8 cellular contexts compared by ENCODE assay signal in the genomic region with DNA sequence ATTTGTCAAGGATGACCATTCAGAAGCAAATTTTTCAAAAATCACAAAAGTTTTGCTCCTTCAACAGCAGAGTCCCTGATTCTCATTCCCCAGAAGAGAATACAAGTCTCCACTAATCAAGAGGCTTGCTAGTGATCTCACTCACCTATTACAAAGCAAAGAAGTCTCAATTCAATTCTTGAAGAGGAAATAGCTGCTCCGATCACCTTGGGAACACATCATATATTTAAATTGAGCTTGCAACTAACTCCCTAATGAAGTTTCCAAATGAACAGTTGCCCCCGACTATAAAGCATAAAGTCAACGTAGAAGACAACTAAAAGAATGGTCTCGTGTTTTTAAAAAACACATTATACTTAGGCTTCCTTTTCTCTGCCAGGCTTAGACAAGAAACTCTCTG. TPM values are rescaled to one million over a fixed set of nuclear protein-coding genes. Genes with fewer than 3 reads are reported as not detected.
A peak's percentile ranks its signal among the peaks of the same experiment; 100 is the strongest.
DNase-seq lines count a peak whose midpoint lies in the region; ATAC-seq and TF ChIP-seq lines count a peak whose summit lies in the region.

No MANE protein-coding gene starts in this region.

- no peak for TF ChIP-seq CTCF in GM23338 (conservative IDR thresholded peaks at IDR 0.05; ENCODE audit: low read depth in 2 of 2)
- TF ChIP-seq CTCF in glutamatergic neuron (IDR thresholded peaks at IDR 0.05; ENCODE audit: partially characterized antibody, unreplicated experiment): no peak
- TF ChIP-seq CTCF in psoas muscle (IDR thresholded peaks at IDR 0.05): no peak

- H3K36me3 Mint-ChIP-seq in GM23338 (ENCODE audit: low read depth): peaks cover 3% of the 10 kb centered on the region; the same call in 1 of the 3 replicates
- H3K36me3 Mint-ChIP-seq in T-helper 17 cell (ENCODE audit: low read depth): peaks cover 2% of the 10 kb centered on the region
- H3K36me3 Mint-ChIP-seq in glutamatergic neuron (ENCODE audit: unreplicated experiment): peaks cover 4% of the 10 kb centered on the region

- H3K27ac ChIP-seq in GM23338 (ENCODE audit: low read depth) (no peak overlapping the region), psoas muscle (peak overlapping the region; percentile 1)

- H3K4me2 ChIP-seq in GM23338: peak overlapping the region; percentile 90

- no peaks in the 10 kb centered on the region for H3K27me3 ChIP-seq in GM23338 (ENCODE audit: insufficient read depth)
- H3K27me3 ChIP-seq in psoas muscle (ENCODE audit: insufficient read depth in 3 of 3, low read length in 2 of 3): no peaks in the 10 kb centered on the region

- DNase-seq in GM23338 (ENCODE audit: low spot score) (peak; percentile 11), T-helper 17 cell (no peak), glutamatergic neuron (no peak), psoas muscle (no peak), NCI-H226 (no peak), OCI-M1 (lab: John Stamatoyannopoulos, UW) (no peak)
- DNase-seq in activated CD4-positive, alpha-beta T cell treated with anti-CD3 and anti-CD28 coated beads for 1 hour: no peak
- DNase-seq in activated CD4-positive, alpha-beta T cell treated with anti-CD3 and anti-CD28 coated beads, Interleukin-2, amount 50 U/mL, for 1 hour: no peak

- H3K4me3 Mint-ChIP-seq in GM23338 (peak overlapping the region; percentile 96), T-helper 17 cell (peak overlapping the region; percentile 91), glutamatergic neuron (ENCODE audit: unreplicated experiment) (peak overlapping the region; percentile 99)

- no peaks in the 10 kb centered on the region for H3K36me3 ChIP-seq in GM23338 (ENCODE audit: insufficient read depth)
- no peaks in the 10 kb centered on the region for H3K36me3 ChIP-seq in psoas muscle (ENCODE audit: insufficient read depth in 1 of 2, low read depth in 1 of 2)

- H3K4me1 Mint-ChIP-seq in GM23338 (peaks cover 32% of the 10 kb centered on the region), T-helper 17 cell (peaks cover 11% of the 10 kb centered on the region), glutamatergic neuron (ENCODE audit: low read depth, unreplicated experiment) (peaks cover 17% of the 10 kb centered on the region)

- no peaks in the 10 kb centered on the region for H3K9me2 ChIP-seq in GM23338 (ENCODE audit: insufficient read depth)

- H4K20me1 ChIP-seq in GM23338 (replicated peaks; ENCODE audit: insufficient read depth): peaks cover 6% of the 10 kb centered on the region; the same call in 1 of the 2 replicates

- H3K79me2 ChIP-seq in GM23338 (replicated peaks; ENCODE audit: insufficient read depth): peaks cover 52% of the 10 kb centered on the region

- 19 to 27% (median 24%) methylated on average over 4 of the region's 4 CpGs for WGBS in psoas muscle, 3 donors

- no peak for ATAC-seq in GM23338
- no peak for ATAC-seq in T-helper 17 cell
- ATAC-seq in psoas muscle: no peak

- H3K9me3 ChIP-seq in T-helper 17 cell (ENCODE audit: control insufficient read depth, low read length, poor library complexity, severe bottlenecking): no peaks in the 10 kb centered on the region
- H3K9me3 ChIP-seq in psoas muscle: no peaks in the 10 kb centered on the region

- H3K4me3 ChIP-seq in GM23338 (peak overlapping the region; percentile 85), psoas muscle (peak overlapping the region; percentile 93)

- H3K27ac Mint-ChIP-seq in GM23338 (no peak overlapping the region), T-helper 17 cell (peak overlapping the region; percentile 37), glutamatergic neuron (ENCODE audit: unreplicated experiment) (no peak overlapping the region)

- H2AFZ ChIP-seq in GM23338: no peak overlapping the region

- H3K9me3 Mint-ChIP-seq in GM23338: no peaks in the 10 kb centered on the region; the same call in 2 of the 3 replicates
- peaks cover 9% of the 10 kb centered on the region for H3K9me3 Mint-ChIP-seq in glutamatergic neuron (ENCODE audit: unreplicated experiment)

- H3F3A ChIP-seq in GM23338 (replicated peaks; ENCODE audit: low read depth): no peaks in the 10 kb centered on the region

- H3K27me3 Mint-ChIP-seq in GM23338 (ENCODE audit: insufficient read depth, low read depth, poor library complexity) (peaks cover 6% of the 10 kb centered on the region), T-helper 17 cell (peaks cover 54% of the 10 kb centered on the region), glutamatergic neuron (ENCODE audit: unreplicated experiment) (peaks cover 2% of the 10 kb centered on the region)

- intact Hi-C loops in psoas muscle (cut with DNase I): loop anchor here (5.0 to 10.0 kb wide), 5 partner anchors 37 to 250 kb away; no protein-coding TSS in a partner anchor

- H3K4me1 ChIP-seq in GM23338 (ENCODE audit: insufficient read depth) (peaks cover 25% of the 10 kb centered on the region), psoas muscle (peaks cover 49% of the 10 kb centered on the region)

TF ChIP-seq in GM23338, 12 proteins besides CTCF, POLR2A, EP300 and RAD21 (continues in another document):
- TF ChIP-seq CREB1 (CRISPR knock-in tag; IDR thresholded peaks at IDR 0.05; ENCODE audit: low read depth) (no peak), NANOG (IDR thresholded peaks at IDR 0.05; ENCODE audit: borderline replicate concordance) (no peak), ZNF114 (CRISPR knock-in tag; IDR thresholded peaks at IDR 0.05) (no peak)
- TF ChIP-seq, protein P1, sequence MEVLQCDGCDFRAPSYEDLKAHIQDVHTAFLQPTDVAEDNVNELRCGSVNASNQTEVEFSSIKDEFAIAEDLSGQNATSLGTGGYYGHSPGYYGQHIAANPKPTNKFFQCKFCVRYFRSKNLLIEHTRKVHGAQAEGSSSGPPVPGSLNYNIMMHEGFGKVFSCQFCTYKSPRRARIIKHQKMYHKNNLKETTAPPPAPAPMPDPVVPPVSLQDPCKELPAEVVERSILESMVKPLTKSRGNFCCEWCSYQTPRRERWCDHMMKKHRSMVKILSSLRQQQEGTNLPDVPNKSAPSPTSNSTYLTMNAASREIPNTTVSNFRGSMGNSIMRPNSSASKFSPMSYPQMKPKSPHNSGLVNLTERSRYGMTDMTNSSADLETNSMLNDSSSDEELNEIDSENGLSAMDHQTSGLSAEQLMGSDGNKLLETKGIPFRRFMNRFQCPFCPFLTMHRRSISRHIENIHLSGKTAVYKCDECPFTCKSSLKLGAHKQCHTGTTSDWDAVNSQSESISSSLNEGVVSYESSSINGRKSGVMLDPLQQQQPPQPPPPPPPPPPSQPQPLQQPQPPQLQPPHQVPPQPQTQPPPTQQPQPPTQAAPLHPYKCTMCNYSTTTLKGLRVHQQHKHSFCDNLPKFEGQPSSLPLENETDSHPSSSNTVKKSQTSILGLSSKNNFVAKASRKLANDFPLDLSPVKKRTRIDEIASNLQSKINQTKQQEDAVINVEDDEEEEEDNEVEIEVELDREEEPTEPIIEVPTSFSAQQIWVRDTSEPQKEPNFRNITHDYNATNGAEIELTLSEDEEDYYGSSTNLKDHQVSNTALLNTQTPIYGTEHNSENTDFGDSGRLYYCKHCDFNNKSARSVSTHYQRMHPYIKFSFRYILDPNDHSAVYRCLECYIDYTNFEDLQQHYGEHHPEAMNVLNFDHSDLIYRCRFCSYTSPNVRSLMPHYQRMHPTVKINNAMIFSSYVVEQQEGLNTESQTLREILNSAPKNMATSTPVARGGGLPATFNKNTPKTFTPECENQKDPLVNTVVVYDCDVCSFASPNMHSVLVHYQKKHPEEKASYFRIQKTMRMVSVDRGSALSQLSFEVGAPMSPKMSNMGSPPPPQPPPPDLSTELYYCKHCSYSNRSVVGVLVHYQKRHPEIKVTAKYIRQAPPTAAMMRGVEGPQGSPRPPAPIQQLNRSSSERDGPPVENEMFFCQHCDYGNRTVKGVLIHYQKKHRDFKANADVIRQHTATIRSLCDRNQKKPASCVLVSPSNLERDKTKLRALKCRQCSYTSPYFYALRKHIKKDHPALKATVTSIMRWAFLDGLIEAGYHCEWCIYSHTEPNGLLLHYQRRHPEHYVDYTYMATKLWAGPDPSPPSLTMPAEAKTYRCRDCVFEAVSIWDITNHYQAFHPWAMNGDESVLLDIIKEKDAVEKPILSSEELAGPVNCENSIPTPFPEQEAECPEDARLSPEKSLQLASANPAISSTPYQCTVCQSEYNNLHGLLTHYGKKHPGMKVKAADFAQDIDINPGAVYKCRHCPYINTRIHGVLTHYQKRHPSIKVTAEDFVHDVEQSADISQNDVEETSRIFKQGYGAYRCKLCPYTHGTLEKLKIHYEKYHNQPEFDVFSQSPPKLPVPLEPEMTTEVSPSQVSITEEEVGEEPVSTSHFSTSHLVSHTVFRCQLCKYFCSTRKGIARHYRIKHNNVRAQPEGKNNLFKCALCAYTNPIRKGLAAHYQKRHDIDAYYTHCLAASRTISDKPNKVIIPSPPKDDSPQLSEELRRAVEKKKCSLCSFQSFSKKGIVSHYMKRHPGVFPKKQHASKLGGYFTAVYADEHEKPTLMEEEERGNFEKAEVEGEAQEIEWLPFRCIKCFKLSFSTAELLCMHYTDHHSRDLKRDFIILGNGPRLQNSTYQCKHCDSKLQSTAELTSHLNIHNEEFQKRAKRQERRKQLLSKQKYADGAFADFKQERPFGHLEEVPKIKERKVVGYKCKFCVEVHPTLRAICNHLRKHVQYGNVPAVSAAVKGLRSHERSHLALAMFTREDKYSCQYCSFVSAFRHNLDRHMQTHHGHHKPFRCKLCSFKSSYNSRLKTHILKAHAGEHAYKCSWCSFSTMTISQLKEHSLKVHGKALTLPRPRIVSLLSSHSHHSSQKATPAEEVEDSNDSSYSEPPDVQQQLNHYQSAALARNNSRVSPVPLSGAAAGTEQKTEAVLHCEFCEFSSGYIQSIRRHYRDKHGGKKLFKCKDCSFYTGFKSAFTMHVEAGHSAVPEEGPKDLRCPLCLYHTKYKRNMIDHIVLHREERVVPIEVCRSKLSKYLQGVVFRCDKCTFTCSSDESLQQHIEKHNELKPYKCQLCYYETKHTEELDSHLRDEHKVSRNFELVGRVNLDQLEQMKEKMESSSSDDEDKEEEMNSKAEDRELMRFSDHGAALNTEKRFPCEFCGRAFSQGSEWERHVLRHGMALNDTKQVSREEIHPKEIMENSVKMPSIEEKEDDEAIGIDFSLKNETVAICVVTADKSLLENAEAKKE (CRISPR knock-in tag; IDR thresholded peaks at IDR 0.05): no peak

RNA-seq across cellular contexts. Expression of a gene that starts 1.6 kb away (rescaled TPM):
- total RNA-seq in GM23338 (2014; rRNA removed; shearing (Covaris generic)): 20.5 and 25.2 TPM in 2 replicates
- 10.6 and 11.0 TPM in 2 replicates for polyA plus RNA-seq in GM23338 (2016; fragmentation: Nextera tagmentation; extraction: Ambion mirVana)
- total RNA-seq in T-helper 17 cell: under 1 TPM in 1 of 2 donors, not detected in 1; 0.27 TPM
- total RNA-seq in glutamatergic neuron (ENCODE audit: unreplicated experiment): 41.6 TPM
- total RNA-seq in psoas muscle: 10 to 100 TPM; 28.9 to 74.5 (median 57.1) TPM
- polyA plus RNA-seq in psoas muscle: 10 to 100 TPM; 10.1 to 27.4 (median 10.4) TPM

Comparison
In these comparisons a context has a peak if more than half of its experiments do, and no peak if none do; other contexts are left out.
1. RNA of a gene that starts 1.6 kb away (total RNA-seq): 28.9 to 74.5 TPM in psoas muscle, 41.6 TPM in glutamatergic neuron (single experiment) and 20.5 to 25.2 TPM in GM23338; 0.27 TPM in T-helper 17 cell; every median in the first group is over 10 times any median in the second.
2. Peak in every context shown above with its lines, with median percentiles within 50 percentile points of each other: H3K4me3 Mint-ChIP-seq.